Comparison of ENCODE assay signal across 8 cellular contexts in the genomic region with DNA sequence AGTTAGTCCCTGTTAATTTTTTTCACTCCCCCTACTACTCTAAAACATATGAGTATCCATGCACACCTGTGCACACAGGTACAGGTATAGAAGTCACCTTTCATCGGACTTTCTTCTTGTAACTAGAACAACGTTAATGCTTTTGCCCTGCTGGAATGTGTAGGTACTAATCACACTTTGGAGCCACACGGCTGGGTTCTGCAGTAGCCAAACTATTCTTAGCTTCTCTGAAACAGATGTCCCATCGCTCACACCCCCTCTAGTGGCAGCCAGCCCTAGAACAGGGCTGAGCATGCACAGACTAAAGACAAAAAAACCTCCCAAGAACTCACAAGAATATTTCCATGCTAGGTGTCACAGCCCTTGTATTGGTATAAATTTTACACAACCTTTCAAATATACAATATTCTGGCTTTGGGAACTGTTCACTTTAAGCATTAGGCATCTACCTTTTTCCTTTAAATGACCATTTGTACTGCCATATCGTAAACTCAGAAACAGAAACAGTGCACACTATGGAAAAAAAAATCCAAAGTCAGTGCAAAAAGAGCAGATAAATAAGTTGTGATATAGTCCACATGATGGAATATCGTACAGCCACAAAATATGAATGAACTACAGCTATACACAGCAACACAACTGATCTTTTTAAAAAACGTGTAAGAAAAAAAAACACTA.
DNase-seq lines count a peak whose midpoint lies in the region; ATAC-seq, FAIRE-seq and TF ChIP-seq lines count a peak whose summit lies in the region.

No MANE protein-coding gene starts in this region.

- no peaks in the 10 kb centered on the region for H3K27me3 ChIP-seq in A673 (replicated peaks; ENCODE audit: insufficient read depth, low read depth, low read length, poor library complexity)
- H3K27me3 ChIP-seq in lung (ENCODE audit: control insufficient read depth, insufficient read depth): no peaks in the 10 kb centered on the region

- 47 to 51% methylated on average over 7 of the region's 7 CpGs for WGBS in lung, 2 donors

- H3K27ac ChIP-seq in A673 (ENCODE audit: low read depth, low read length, poor library complexity, severe bottlenecking): no peak overlapping the region
- peak overlapping the region in 1 of 2 donors; percentile 16 for H3K27ac ChIP-seq in lung (ENCODE audit: low read depth in 1 of 2, low read length in 1 of 2)

- H3K36me3 Mint-ChIP-seq in activated CD4-positive, alpha-beta T cell treated with anti-CD3 and anti-CD28 coated beads for 36 hours (ENCODE audit: low read depth): peaks cover 5% of the 10 kb centered on the region

- DNase-seq in A673 (ENCODE audit: low spot score): peak; percentile 79
- DNase-seq in GM18507 (ENCODE audit: extremely low spot score, insufficient read length, low read depth): no peak
- DNase-seq in NCI-H2081 (lab: John Stamatoyannopoulos, UW): peak; percentile 70 to 79
- peak; percentile 81 for DNase-seq in activated CD4-positive, alpha-beta T cell treated with anti-CD3 and anti-CD28 coated beads for 36 hours
- DNase-seq in dedifferentiated amniotic fluid mesenchymal stem cell (ENCODE audit: extremely low spot score): peak; percentile 45
- DNase-seq in lung (ENCODE audit: low spot score): peak; percentile 72
- DNase-seq in stimulated activated CD8-positive, alpha-beta memory T cell treated with anti-CD3 and anti-CD28 coated beads, Interleukin-4, amount 100 ng/mL, for 48 hours: peak; percentile 74

- peak overlapping the region; percentile 45 for H3K27ac Mint-ChIP-seq in activated CD4-positive, alpha-beta T cell treated with anti-CD3 and anti-CD28 coated beads for 36 hours

- TF ChIP-seq CTCF in A673 (conservative IDR thresholded peaks at IDR 0.05; ENCODE audit: low read depth, low read length) (peak; percentile 94), lung (IDR thresholded peaks at IDR 0.05; ENCODE audit: control extremely low read depth, extremely low read depth) (peak; percentile 29)

- no peaks in the 10 kb centered on the region for H3K9me3 Mint-ChIP-seq in activated CD4-positive, alpha-beta T cell treated with anti-CD3 and anti-CD28 coated beads for 36 hours (ENCODE audit: low read depth)

- FAIRE-seq in GM18507 (lab: Jason Lieb, UNC): peak; percentile 74

- BruUV-seq in A673 (replicated peaks; lab: Mats Ljungman, UMichigan): no TSS peak

- H3K9me3 ChIP-seq in A673 (ENCODE audit: low read depth, low read length, poor library complexity, severe bottlenecking) (no peaks in the 10 kb centered on the region), lung (ENCODE audit: control insufficient read depth in 2 of 2, insufficient read depth in 1 of 2, low read length in 1 of 2) (no peaks in the 10 kb centered on the region)

- no peak overlapping the region for H3K4me3 ChIP-seq in A673 (ENCODE audit: low read depth, low read length, poor library complexity, severe bottlenecking)
- no peak overlapping the region for H3K4me3 ChIP-seq in lung

- H3K36me3 ChIP-seq in A673 (ENCODE audit: insufficient read depth, low read length, poor library complexity, severe bottlenecking) (no peaks in the 10 kb centered on the region), lung (ENCODE audit: control insufficient read depth in 2 of 2, insufficient read depth in 2 of 2, low read length in 2 of 2) (no peaks in the 10 kb centered on the region)

- intact Hi-C loops in A673 (cut with micrococcal nuclease; ENCODE audit: unreplicated experiment): loop anchor here (5.0 to 10.0 kb wide), 2 partner anchors 208 to 391 kb away; no protein-coding TSS in a partner anchor
- intact Hi-C loops in activated CD4-positive, alpha-beta T cell treated with anti-CD3 and anti-CD28 coated beads for 36 hours (cut with DNase I, micrococcal nuclease): loop anchor here (1.0 to 5.0 kb wide), 5 partner anchors 64 to 391 kb away; partner anchors contain the start of gene ZNF622 (in 2 of the 2)

- H3K4me3 Mint-ChIP-seq in activated CD4-positive, alpha-beta T cell treated with anti-CD3 and anti-CD28 coated beads for 36 hours: no peak overlapping the region

- POLR2A ChIA-PET in A673 (lab: Charles Lee; ENCODE audit: low non-redundant PET): no interaction called here
- POLR2A ChIA-PET in activated CD4-positive, alpha-beta T cell treated with anti-CD3 and anti-CD28 coated beads for 36 hours (lab: Charles Lee): no interaction called here

- CTCF ChIA-PET in A673 (lab: Charles Lee): interaction anchor here (0.5 to 1.3 kb wide), 8 partner anchors 16 to 1734 kb away, joined by 3 to 11 read pairs (median 4); no protein-coding TSS in a partner anchor
- CTCF ChIA-PET in activated CD4-positive, alpha-beta T cell treated with anti-CD3 and anti-CD28 coated beads for 36 hours (lab: Charles Lee): interaction anchor here (0.6 to 3.0 kb wide), 20 partner anchors 8 to 497 kb away, joined by 3 to 17 read pairs (median 4); no protein-coding TSS in a partner anchor

- peaks cover 30% of the 10 kb centered on the region for H3K4me1 Mint-ChIP-seq in activated CD4-positive, alpha-beta T cell treated with anti-CD3 and anti-CD28 coated beads for 36 hours

- peaks cover 11% of the 10 kb centered on the region for H3K4me1 ChIP-seq in A673 (ENCODE audit: insufficient read depth, low read length, poor library complexity, severe bottlenecking)
- peaks cover 1 to 4% of the 10 kb centered on the region in 2 donors for H3K4me1 ChIP-seq in lung (ENCODE audit: control insufficient read depth in 2 of 2, insufficient read depth in 2 of 2, low read length in 2 of 2)

- ATAC-seq in HG02870 (IDR thresholded peaks at IDR 0.05; ENCODE audit: unreplicated experiment) (peak; percentile 89), lung (ENCODE audit: insufficient read depth, low FRiP score) (peak; percentile 81)
- peak; percentile 89 for ATAC-seq in activated CD4-positive, alpha-beta T cell treated with anti-CD3 and anti-CD28 coated beads for 36 hours

- no peaks in the 10 kb centered on the region for H3K27me3 Mint-ChIP-seq in activated CD4-positive, alpha-beta T cell treated with anti-CD3 and anti-CD28 coated beads for 36 hours
